ENCODE assay signal across 1 cellular context in genomic region chr5:109485030-109485429, GRCh38.
TF ChIP-seq lines count a peak whose summit lies in the region.

No MANE protein-coding gene starts in this region.

TF ChIP-seq in HepG2, 621 proteins besides CTCF, POLR2A, EP300 and RAD21 (continued from another document and continues in another):
- TF ChIP-seq, protein P1, sequence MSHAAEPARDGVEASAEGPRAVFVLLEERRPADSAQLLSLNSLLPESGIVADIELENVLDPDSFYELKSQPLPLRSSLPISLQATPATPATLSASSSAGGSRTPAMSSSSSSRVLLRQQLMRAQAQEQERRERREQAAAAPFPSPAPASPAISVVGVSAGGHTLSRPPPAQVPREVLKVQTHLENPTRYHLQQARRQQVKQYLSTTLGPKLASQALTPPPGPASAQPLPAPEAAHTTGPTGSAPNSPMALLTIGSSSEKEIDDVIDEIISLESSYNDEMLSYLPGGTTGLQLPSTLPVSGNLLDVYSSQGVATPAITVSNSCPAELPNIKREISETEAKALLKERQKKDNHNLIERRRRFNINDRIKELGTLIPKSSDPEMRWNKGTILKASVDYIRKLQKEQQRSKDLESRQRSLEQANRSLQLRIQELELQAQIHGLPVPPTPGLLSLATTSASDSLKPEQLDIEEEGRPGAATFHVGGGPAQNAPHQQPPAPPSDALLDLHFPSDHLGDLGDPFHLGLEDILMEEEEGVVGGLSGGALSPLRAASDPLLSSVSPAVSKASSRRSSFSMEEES (CRISPR knock-in tag; IDR thresholded peaks at IDR 0.05) = peak; percentile 85
- no peak for TF ChIP-seq ZNF256 (CRISPR knock-in tag; conservative IDR thresholded peaks at IDR 0.05)
- 0 out of 2 replicates have a peak, but pooled peaks have one; percentile 30 for TF ChIP-seq KMT2A (CRISPR knock-in tag; IDR thresholded peaks at IDR 0.05)
- no peak for TF ChIP-seq ZBTB21 (CRISPR knock-in tag; IDR thresholded peaks at IDR 0.05)
- no peak for TF ChIP-seq ZNF512 (CRISPR knock-in tag; IDR thresholded peaks at IDR 0.05)
- 0 out of 2 replicates have a peak, but pooled peaks have one; percentile 34 for TF ChIP-seq FOXC1 (CRISPR knock-in tag; IDR thresholded peaks at IDR 0.05; ENCODE audit: borderline replicate concordance)
- TF ChIP-seq FIP1L1 (IDR thresholded peaks at IDR 0.05; ENCODE audit: borderline replicate concordance, insufficient read depth, low read depth, low read length) = no peak
- no peak for TF ChIP-seq AFF4 (CRISPR knock-in tag; IDR thresholded peaks at IDR 0.05)
- no peak for TF ChIP-seq PLSCR1 (CRISPR knock-in tag; IDR thresholded peaks at IDR 0.05; ENCODE audit: borderline replicate concordance)
- TF ChIP-seq ZNF546 (CRISPR knock-in tag; conservative IDR thresholded peaks at IDR 0.05) = no peak
- TF ChIP-seq MXD4 (CRISPR knock-in tag; IDR thresholded peaks at IDR 0.05) = peak; percentile 50; the same call in 1 of the 2 replicates
- TF ChIP-seq, protein P2, sequence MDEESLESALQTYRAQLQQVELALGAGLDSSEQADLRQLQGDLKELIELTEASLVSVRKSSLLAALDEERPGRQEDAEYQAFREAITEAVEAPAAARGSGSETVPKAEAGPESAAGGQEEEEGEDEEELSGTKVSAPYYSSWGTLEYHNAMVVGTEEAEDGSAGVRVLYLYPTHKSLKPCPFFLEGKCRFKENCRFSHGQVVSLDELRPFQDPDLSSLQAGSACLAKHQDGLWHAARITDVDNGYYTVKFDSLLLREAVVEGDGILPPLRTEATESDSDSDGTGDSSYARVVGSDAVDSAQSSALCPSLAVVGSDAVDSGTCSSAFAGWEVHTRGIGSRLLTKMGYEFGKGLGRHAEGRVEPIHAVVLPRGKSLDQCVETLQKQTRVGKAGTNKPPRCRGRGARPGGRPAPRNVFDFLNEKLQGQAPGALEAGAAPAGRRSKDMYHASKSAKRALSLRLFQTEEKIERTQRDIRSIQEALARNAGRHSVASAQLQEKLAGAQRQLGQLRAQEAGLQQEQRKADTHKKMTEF (CRISPR knock-in tag; IDR thresholded peaks at IDR 0.05) = peak; percentile 93
- TF ChIP-seq ARID3A (IDR thresholded peaks at IDR 0.05; ENCODE audit: low read depth, low read length) = 0 out of 2 replicates have a peak, but pooled peaks have one; percentile 11
- no peak for TF ChIP-seq MAF1 (CRISPR knock-in tag; IDR thresholded peaks at IDR 0.05; ENCODE audit: borderline replicate concordance)
- TF ChIP-seq SAP130 (CRISPR knock-in tag; IDR thresholded peaks at IDR 0.05; ENCODE audit: low read depth) = peak; percentile 81
- peak; percentile 55; the same call in 1 of the 2 replicates for TF ChIP-seq ZKSCAN8 (CRISPR knock-in tag; IDR thresholded peaks at IDR 0.05; ENCODE audit: borderline replicate concordance)
- TF ChIP-seq CAMTA2 (CRISPR knock-in tag; IDR thresholded peaks at IDR 0.05; ENCODE audit: borderline replicate concordance) = no peak
- no peak for TF ChIP-seq SOX13 (IDR thresholded peaks at IDR 0.05)
- TF ChIP-seq SOX13 (CRISPR knock-in tag; conservative IDR thresholded peaks at IDR 0.05 in 1 of 2, IDR thresholded peaks at IDR 0.05 in 1 of 2) = peak in 1 of 2 experiments; percentile 84; a peak in 2 of 4 replicates
- no peak for TF ChIP-seq ZSCAN25 (CRISPR knock-in tag; IDR thresholded peaks at IDR 0.05)
- no peak for TF ChIP-seq SNRNP70 (IDR thresholded peaks at IDR 0.05; ENCODE audit: low read depth, low read length)
- TF ChIP-seq ZNF549 (CRISPR knock-in tag; IDR thresholded peaks at IDR 0.05) = no peak
- peak; percentile 64; the same call in 1 of the 2 replicates for TF ChIP-seq ZNF607 (CRISPR knock-in tag; IDR thresholded peaks at IDR 0.05; ENCODE audit: borderline replicate concordance)
- no peak for TF ChIP-seq MAFG (CRISPR knock-in tag; IDR thresholded peaks at IDR 0.05)
- no peak for TF ChIP-seq ZNF136 (CRISPR knock-in tag; IDR thresholded peaks at IDR 0.05; ENCODE audit: low read depth)
- TF ChIP-seq HIVEP1 (CRISPR knock-in tag; IDR thresholded peaks at IDR 0.05) = peak; percentile 64; the same call in 1 of the 2 replicates
- TF ChIP-seq MYC (CRISPR knock-in tag; IDR thresholded peaks at IDR 0.05; ENCODE audit: borderline replicate concordance) = peak; percentile 52; the same call in 1 of the 2 replicates
- no peak for TF ChIP-seq JUNB (CRISPR knock-in tag; IDR thresholded peaks at IDR 0.05; ENCODE audit: borderline replicate concordance)
- TF ChIP-seq, protein P3, sequence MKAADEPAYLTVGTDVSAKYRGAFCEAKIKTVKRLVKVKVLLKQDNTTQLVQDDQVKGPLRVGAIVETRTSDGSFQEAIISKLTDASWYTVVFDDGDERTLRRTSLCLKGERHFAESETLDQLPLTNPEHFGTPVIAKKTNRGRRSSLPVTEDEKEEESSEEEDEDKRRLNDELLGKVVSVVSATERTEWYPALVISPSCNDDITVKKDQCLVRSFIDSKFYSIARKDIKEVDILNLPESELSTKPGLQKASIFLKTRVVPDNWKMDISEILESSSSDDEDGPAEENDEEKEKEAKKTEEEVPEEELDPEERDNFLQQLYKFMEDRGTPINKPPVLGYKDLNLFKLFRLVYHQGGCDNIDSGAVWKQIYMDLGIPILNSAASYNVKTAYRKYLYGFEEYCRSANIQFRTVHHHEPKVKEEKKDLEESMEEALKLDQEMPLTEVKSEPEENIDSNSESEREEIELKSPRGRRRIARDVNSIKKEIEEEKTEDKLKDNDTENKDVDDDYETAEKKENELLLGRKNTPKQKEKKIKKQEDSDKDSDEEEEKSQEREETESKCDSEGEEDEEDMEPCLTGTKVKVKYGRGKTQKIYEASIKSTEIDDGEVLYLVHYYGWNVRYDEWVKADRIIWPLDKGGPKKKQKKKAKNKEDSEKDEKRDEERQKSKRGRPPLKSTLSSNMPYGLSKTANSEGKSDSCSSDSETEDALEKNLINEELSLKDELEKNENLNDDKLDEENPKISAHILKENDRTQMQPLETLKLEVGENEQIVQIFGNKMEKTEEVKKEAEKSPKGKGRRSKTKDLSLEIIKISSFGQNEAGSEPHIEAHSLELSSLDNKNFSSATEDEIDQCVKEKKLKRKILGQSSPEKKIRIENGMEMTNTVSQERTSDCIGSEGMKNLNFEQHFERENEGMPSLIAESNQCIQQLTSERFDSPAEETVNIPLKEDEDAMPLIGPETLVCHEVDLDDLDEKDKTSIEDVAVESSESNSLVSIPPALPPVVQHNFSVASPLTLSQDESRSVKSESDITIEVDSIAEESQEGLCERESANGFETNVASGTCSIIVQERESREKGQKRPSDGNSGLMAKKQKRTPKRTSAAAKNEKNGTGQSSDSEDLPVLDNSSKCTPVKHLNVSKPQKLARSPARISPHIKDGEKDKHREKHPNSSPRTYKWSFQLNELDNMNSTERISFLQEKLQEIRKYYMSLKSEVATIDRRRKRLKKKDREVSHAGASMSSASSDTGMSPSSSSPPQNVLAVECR (CRISPR knock-in tag; IDR thresholded peaks at IDR 0.05; ENCODE audit: borderline replicate concordance) = peak; percentile 56; the same call in 1 of the 2 replicates
- TF ChIP-seq, protein P4, sequence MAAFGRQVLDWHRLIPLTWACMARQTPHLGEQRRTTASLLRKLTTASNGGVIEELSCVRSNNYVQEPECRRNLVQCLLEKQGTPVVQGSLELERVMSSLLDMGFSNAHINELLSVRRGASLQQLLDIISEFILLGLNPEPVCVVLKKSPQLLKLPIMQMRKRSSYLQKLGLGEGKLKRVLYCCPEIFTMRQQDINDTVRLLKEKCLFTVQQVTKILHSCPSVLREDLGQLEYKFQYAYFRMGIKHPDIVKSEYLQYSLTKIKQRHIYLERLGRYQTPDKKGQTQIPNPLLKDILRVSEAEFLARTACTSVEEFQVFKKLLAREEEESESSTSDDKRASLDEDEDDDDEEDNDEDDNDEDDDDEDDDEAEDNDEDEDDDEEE (CRISPR knock-in tag; IDR thresholded peaks at IDR 0.05) = 0 out of 2 replicates have a peak, but pooled peaks have one; percentile 66
- TF ChIP-seq ARHGAP35 (CRISPR knock-in tag; IDR thresholded peaks at IDR 0.05; ENCODE audit: borderline replicate concordance) = no peak
- TF ChIP-seq MIXL1 (CRISPR knock-in tag; IDR thresholded peaks at IDR 0.05) = peak; percentile 94
- no peak for TF ChIP-seq ATF3 (CRISPR knock-in tag; IDR thresholded peaks at IDR 0.05)
- TF ChIP-seq, protein P5, sequence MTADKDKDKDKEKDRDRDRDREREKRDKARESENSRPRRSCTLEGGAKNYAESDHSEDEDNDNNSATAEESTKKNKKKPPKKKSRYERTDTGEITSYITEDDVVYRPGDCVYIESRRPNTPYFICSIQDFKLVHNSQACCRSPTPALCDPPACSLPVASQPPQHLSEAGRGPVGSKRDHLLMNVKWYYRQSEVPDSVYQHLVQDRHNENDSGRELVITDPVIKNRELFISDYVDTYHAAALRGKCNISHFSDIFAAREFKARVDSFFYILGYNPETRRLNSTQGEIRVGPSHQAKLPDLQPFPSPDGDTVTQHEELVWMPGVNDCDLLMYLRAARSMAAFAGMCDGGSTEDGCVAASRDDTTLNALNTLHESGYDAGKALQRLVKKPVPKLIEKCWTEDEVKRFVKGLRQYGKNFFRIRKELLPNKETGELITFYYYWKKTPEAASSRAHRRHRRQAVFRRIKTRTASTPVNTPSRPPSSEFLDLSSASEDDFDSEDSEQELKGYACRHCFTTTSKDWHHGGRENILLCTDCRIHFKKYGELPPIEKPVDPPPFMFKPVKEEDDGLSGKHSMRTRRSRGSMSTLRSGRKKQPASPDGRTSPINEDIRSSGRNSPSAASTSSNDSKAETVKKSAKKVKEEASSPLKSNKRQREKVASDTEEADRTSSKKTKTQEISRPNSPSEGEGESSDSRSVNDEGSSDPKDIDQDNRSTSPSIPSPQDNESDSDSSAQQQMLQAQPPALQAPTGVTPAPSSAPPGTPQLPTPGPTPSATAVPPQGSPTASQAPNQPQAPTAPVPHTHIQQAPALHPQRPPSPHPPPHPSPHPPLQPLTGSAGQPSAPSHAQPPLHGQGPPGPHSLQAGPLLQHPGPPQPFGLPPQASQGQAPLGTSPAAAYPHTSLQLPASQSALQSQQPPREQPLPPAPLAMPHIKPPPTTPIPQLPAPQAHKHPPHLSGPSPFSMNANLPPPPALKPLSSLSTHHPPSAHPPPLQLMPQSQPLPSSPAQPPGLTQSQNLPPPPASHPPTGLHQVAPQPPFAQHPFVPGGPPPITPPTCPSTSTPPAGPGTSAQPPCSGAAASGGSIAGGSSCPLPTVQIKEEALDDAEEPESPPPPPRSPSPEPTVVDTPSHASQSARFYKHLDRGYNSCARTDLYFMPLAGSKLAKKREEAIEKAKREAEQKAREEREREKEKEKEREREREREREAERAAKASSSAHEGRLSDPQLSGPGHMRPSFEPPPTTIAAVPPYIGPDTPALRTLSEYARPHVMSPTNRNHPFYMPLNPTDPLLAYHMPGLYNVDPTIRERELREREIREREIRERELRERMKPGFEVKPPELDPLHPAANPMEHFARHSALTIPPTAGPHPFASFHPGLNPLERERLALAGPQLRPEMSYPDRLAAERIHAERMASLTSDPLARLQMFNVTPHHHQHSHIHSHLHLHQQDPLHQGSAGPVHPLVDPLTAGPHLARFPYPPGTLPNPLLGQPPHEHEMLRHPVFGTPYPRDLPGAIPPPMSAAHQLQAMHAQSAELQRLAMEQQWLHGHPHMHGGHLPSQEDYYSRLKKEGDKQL (CRISPR knock-in tag; IDR thresholded peaks at IDR 0.05; ENCODE audit: low read depth) = peak; percentile 62; the same call in 1 of the 2 replicates
